In genomic region chr14:30427846-30428245, GRCh38 we compare ENCODE assay signal across 11 cellular contexts.
"Had no signal": no experiment of that assay in that cellular context is flagged by ENCODE, and none has a peak within 500 bp of the region (broad histone marks: within the 10 kb centered on the region; RNA-seq: fewer than 3 reads in every experiment).

No MANE protein-coding gene starts in this region.

- DNase-seq: GM23248, GOT3, H7, H9, HCEC 1CT, HFFc6 had no signal

- H3K27ac ChIP-seq: GM23248 had no signal

- H3K36me3 ChIP-seq: HAP-1 had no signal

- H2AFZ ChIP-seq: GM23248, GM23338 had no signal

- ATAC-seq: GM23338, HCT116 had no signal

- H3K4me3 ChIP-seq: GM23248, GM23338, HAP-1 had no signal

- H3K4me2 ChIP-seq: GM23338 had no signal

- H3K9ac ChIP-seq: GM23248 had no signal

- H3K9me3 ChIP-seq: HAP-1 had no signal

- FAIRE-seq: H1, H54 had no signal
